ENCODE assay signal across 1 cellular context in genomic region chr3:48411041-48411588, GRCh38.
TF ChIP-seq lines count a peak whose summit lies in the region.

No MANE protein-coding gene starts in this region.

TF ChIP-seq in HepG2, 621 proteins besides CTCF, POLR2A, EP300 and RAD21:
- TF ChIP-seq RBM22 (optimal IDR thresholded peaks at IDR 0.05; ENCODE audit: low read length) (peak; percentile 79), EED (CRISPR knock-in tag; IDR thresholded peaks at IDR 0.05) (no peak), POLR2G (IDR thresholded peaks at IDR 0.05; ENCODE audit: low read depth, low read length) (0 out of 2 replicates have a peak, but pooled peaks have one; percentile 6)
